ENCODE assay signal across 2 cellular contexts in the genomic region with DNA sequence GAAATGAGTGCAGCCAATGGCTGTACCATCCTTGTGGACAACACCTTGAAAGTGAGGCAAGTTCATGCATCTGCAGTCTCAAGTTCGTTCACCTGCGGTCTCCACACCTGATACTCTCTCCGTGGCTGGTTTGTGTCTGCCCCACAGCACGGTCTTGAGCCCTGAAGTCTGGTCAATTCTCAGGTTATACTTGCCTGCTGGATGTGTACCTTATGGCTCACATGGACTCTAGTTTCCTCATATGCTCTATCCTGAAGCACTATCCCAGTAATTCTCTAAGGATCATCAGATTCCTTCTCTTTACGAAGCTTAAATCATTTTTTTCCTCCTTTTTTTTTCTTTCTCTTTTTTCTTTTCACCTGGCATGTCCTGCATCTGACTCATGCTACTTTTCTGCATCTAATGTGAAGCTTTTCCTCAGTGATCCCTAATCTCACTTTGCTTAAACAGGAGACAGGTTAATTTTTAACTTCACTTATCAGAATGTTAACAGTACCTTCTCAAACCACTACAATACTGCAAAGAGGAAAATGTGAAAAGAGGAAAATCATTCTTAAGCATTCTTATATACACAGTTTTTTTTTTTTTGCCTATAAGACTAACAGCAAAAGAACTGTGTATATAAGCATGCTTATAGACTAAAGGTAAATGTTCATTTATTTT.
TF ChIP-seq lines count a peak whose summit lies in the region.

No MANE protein-coding gene starts in this region.

TF ChIP-seq in H1, 55 proteins besides CTCF, POLR2A, EP300 and RAD21:
- TF ChIP-seq CREB1 (IDR thresholded peaks at IDR 0.05) (no peak), NRF1 (IDR thresholded peaks at IDR 0.05; ENCODE audit: low read depth, low read length) (no peak), CTBP2 (IDR thresholded peaks at IDR 0.05; ENCODE audit: borderline replicate concordance, insufficient read depth, insufficient read length, low read length) (no peak), SRF (IDR thresholded peaks at IDR 0.05; ENCODE audit: low read depth, low read length) (no peak)

TF ChIP-seq in HepG2, 621 proteins besides CTCF, POLR2A, EP300 and RAD21:
- peak; percentile 50; the same call in 1 of the 2 replicates for TF ChIP-seq HNRNPUL1 (IDR thresholded peaks at IDR 0.05; ENCODE audit: low read depth, low read length)
- no peak for TF ChIP-seq ZNF737 (CRISPR knock-in tag; IDR thresholded peaks at IDR 0.05; ENCODE audit: borderline replicate concordance)
- no peak for TF ChIP-seq ZNF414 (CRISPR knock-in tag; IDR thresholded peaks at IDR 0.05)
TF ChIP-seq in HepG2: peak in this region for 1.
